Comparison of ENCODE assay signal across 2 cellular contexts in the genomic region with DNA sequence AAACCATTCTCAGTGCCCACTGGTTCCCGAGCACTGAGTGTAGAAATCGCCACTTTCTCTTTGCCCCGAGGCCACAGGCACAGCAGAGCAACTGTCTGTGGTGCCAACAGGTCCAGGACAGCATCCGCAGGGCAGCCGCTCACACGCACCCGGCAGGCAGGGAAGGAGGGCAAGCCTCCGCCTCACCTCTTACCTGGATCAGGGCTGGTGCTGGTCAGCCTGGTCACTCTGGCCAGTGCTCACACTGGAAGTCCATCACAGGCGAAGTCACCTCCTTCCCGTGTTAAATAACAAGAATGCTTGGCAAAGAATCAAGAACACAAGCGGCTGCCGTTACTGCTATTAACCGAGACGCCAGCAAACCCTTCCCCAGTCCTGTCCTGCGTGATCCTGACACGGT.
TF ChIP-seq lines count a peak whose summit lies in the region.

No MANE protein-coding gene starts in this region.

TF ChIP-seq in HCT116, 20 proteins besides CTCF, POLR2A, EP300 and RAD21:
- TF ChIP-seq TCF7L2 (IDR thresholded peaks at IDR 0.05; ENCODE audit: borderline replicate concordance, extremely low read depth, insufficient read depth, insufficient read length) (no peak), JUND (IDR thresholded peaks at IDR 0.05) (no peak), SRF (IDR thresholded peaks at IDR 0.05; ENCODE audit: low read depth) (no peak)

TF ChIP-seq in K562, 482 proteins besides CTCF, POLR2A, EP300 and RAD21 (continues in another document):
- TF ChIP-seq, protein P1, sequence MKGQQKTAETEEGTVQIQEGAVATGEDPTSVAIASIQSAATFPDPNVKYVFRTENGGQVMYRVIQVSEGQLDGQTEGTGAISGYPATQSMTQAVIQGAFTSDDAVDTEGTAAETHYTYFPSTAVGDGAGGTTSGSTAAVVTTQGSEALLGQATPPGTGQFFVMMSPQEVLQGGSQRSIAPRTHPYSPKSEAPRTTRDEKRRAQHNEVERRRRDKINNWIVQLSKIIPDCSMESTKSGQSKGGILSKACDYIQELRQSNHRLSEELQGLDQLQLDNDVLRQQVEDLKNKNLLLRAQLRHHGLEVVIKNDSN (CRISPR knock-in tag; IDR thresholded peaks at IDR 0.05): 0 out of 2 replicates have a peak, but pooled peaks have one; percentile 29
- TF ChIP-seq, protein P2, sequence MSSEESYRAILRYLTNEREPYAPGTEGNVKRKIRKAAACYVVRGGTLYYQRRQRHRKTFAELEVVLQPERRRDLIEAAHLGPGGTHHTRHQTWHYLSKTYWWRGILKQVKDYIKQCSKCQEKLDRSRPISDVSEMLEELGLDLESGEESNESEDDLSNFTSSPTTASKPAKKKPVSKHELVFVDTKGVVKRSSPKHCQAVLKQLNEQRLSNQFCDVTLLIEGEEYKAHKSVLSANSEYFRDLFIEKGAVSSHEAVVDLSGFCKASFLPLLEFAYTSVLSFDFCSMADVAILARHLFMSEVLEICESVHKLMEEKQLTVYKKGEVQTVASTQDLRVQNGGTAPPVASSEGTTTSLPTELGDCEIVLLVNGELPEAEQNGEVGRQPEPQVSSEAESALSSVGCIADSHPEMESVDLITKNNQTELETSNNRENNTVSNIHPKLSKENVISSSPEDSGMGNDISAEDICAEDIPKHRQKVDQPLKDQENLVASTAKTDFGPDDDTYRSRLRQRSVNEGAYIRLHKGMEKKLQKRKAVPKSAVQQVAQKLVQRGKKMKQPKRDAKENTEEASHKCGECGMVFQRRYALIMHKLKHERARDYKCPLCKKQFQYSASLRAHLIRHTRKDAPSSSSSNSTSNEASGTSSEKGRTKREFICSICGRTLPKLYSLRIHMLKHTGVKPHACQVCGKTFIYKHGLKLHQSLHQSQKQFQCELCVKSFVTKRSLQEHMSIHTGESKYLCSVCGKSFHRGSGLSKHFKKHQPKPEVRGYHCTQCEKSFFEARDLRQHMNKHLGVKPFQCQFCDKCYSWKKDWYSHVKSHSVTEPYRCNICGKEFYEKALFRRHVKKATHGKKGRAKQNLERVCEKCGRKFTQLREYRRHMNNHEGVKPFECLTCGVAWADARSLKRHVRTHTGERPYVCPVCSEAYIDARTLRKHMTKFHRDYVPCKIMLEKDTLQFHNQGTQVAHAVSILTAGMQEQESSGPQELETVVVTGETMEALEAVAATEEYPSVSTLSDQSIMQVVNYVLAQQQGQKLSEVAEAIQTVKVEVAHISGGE (CRISPR knock-in tag; IDR thresholded peaks at IDR 0.05): no peak
- TF ChIP-seq, protein P3, sequence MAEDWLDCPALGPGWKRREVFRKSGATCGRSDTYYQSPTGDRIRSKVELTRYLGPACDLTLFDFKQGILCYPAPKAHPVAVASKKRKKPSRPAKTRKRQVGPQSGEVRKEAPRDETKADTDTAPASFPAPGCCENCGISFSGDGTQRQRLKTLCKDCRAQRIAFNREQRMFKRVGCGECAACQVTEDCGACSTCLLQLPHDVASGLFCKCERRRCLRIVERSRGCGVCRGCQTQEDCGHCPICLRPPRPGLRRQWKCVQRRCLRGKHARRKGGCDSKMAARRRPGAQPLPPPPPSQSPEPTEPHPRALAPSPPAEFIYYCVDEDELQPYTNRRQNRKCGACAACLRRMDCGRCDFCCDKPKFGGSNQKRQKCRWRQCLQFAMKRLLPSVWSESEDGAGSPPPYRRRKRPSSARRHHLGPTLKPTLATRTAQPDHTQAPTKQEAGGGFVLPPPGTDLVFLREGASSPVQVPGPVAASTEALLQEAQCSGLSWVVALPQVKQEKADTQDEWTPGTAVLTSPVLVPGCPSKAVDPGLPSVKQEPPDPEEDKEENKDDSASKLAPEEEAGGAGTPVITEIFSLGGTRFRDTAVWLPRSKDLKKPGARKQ (CRISPR knock-in tag; IDR thresholded peaks at IDR 0.05): no peak
- TF ChIP-seq ZNF239 (CRISPR knock-in tag; IDR thresholded peaks at IDR 0.05) (no peak), POLR2G (IDR thresholded peaks at IDR 0.05; ENCODE audit: low read depth, low read length) (peak; percentile 64), ZKSCAN3 (CRISPR knock-in tag; IDR thresholded peaks at IDR 0.05) (no peak), ZNF217 (CRISPR knock-in tag; IDR thresholded peaks at IDR 0.05) (no peak), KDM5B (IDR thresholded peaks at IDR 0.05; ENCODE audit: insufficient replicate concordance, low read depth, low read length) (peak; percentile 48), NRF1 (conservative IDR thresholded peaks at IDR 0.05 in 1 of 2, IDR thresholded peaks at IDR 0.05 in 1 of 2) (no peak), POLR2H (tag; IDR thresholded peaks at IDR 0.05; ENCODE audit: low read depth) (no peak), EGR1 (conservative IDR thresholded peaks at IDR 0.05) (no peak), ZNF583 (CRISPR knock-in tag; IDR thresholded peaks at IDR 0.05) (no peak), ZNF212 (CRISPR knock-in tag; IDR thresholded peaks at IDR 0.05) (no peak), CCAR2 (IDR thresholded peaks at IDR 0.05; ENCODE audit: low read depth, low read length) (no peak), HOXB6 (CRISPR knock-in tag; IDR thresholded peaks at IDR 0.05; ENCODE audit: borderline replicate concordance) (no peak), FOSL1 (tag; conservative IDR thresholded peaks at IDR 0.05) (no peak), POLR2AphosphoS5 (IDR thresholded peaks at IDR 0.05; ENCODE audit: control insufficient read depth, insufficient read depth, low read depth, low read length) (no peak), RBFOX2 (IDR thresholded peaks at IDR 0.05; ENCODE audit: low read depth, low read length) (peak; percentile 59), LARP7 (IDR thresholded peaks at IDR 0.05) (no peak), SREBF2 (CRISPR knock-in tag; IDR thresholded peaks at IDR 0.05) (no peak), TCFL5 (CRISPR knock-in tag; conservative IDR thresholded peaks at IDR 0.05) (no peak), RBM22 (IDR thresholded peaks at IDR 0.05; ENCODE audit: low read depth, low read length, poor library complexity, severe bottlenecking) (no peak), NFE2L1 (tag; IDR thresholded peaks at IDR 0.05; ENCODE audit: borderline replicate concordance, low read depth) (no peak), E2F3 (CRISPR knock-in tag; IDR thresholded peaks at IDR 0.05) (no peak)
- TF ChIP-seq, protein P4, sequence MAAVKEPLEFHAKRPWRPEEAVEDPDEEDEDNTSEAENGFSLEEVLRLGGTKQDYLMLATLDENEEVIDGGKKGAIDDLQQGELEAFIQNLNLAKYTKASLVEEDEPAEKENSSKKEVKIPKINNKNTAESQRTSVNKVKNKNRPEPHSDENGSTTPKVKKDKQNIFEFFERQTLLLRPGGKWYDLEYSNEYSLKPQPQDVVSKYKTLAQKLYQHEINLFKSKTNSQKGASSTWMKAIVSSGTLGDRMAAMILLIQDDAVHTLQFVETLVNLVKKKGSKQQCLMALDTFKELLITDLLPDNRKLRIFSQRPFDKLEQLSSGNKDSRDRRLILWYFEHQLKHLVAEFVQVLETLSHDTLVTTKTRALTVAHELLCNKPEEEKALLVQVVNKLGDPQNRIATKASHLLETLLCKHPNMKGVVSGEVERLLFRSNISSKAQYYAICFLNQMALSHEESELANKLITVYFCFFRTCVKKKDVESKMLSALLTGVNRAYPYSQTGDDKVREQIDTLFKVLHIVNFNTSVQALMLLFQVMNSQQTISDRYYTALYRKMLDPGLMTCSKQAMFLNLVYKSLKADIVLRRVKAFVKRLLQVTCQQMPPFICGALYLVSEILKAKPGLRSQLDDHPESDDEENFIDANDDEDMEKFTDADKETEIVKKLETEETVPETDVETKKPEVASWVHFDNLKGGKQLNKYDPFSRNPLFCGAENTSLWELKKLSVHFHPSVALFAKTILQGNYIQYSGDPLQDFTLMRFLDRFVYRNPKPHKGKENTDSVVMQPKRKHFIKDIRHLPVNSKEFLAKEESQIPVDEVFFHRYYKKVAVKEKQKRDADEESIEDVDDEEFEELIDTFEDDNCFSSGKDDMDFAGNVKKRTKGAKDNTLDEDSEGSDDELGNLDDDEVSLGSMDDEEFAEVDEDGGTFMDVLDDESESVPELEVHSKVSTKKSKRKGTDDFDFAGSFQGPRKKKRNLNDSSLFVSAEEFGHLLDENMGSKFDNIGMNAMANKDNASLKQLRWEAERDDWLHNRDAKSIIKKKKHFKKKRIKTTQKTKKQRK (IDR thresholded peaks at IDR 0.05; ENCODE audit: borderline replicate concordance, low read depth, low read length): no peak
- TF ChIP-seq, protein P5, sequence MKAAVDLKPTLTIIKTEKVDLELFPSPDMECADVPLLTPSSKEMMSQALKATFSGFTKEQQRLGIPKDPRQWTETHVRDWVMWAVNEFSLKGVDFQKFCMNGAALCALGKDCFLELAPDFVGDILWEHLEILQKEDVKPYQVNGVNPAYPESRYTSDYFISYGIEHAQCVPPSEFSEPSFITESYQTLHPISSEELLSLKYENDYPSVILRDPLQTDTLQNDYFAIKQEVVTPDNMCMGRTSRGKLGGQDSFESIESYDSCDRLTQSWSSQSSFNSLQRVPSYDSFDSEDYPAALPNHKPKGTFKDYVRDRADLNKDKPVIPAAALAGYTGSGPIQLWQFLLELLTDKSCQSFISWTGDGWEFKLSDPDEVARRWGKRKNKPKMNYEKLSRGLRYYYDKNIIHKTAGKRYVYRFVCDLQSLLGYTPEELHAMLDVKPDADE (conservative IDR thresholded peaks at IDR 0.05; ENCODE audit: control insufficient read depth, low read depth, low read length): 0 out of 2 replicates have a peak, but pooled peaks have one; percentile 40
- TF ChIP-seq, protein P6, sequence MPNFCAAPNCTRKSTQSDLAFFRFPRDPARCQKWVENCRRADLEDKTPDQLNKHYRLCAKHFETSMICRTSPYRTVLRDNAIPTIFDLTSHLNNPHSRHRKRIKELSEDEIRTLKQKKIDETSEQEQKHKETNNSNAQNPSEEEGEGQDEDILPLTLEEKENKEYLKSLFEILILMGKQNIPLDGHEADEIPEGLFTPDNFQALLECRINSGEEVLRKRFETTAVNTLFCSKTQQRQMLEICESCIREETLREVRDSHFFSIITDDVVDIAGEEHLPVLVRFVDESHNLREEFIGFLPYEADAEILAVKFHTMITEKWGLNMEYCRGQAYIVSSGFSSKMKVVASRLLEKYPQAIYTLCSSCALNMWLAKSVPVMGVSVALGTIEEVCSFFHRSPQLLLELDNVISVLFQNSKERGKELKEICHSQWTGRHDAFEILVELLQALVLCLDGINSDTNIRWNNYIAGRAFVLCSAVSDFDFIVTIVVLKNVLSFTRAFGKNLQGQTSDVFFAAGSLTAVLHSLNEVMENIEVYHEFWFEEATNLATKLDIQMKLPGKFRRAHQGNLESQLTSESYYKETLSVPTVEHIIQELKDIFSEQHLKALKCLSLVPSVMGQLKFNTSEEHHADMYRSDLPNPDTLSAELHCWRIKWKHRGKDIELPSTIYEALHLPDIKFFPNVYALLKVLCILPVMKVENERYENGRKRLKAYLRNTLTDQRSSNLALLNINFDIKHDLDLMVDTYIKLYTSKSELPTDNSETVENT (CRISPR knock-in tag; IDR thresholded peaks at IDR 0.05): peak; percentile 49; the same call in 1 of the 2 replicates
- TF ChIP-seq, protein P7, sequence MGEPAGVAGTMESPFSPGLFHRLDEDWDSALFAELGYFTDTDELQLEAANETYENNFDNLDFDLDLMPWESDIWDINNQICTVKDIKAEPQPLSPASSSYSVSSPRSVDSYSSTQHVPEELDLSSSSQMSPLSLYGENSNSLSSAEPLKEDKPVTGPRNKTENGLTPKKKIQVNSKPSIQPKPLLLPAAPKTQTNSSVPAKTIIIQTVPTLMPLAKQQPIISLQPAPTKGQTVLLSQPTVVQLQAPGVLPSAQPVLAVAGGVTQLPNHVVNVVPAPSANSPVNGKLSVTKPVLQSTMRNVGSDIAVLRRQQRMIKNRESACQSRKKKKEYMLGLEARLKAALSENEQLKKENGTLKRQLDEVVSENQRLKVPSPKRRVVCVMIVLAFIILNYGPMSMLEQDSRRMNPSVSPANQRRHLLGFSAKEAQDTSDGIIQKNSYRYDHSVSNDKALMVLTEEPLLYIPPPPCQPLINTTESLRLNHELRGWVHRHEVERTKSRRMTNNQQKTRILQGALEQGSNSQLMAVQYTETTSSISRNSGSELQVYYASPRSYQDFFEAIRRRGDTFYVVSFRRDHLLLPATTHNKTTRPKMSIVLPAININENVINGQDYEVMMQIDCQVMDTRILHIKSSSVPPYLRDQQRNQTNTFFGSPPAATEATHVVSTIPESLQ (CRISPR knock-in tag; IDR thresholded peaks at IDR 0.05): no peak
- TF ChIP-seq, protein P8, sequence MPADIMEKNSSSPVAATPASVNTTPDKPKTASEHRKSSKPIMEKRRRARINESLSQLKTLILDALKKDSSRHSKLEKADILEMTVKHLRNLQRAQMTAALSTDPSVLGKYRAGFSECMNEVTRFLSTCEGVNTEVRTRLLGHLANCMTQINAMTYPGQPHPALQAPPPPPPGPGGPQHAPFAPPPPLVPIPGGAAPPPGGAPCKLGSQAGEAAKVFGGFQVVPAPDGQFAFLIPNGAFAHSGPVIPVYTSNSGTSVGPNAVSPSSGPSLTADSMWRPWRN (IDR thresholded peaks at IDR 0.05; ENCODE audit: low read depth): no peak
- TF ChIP-seq, protein P9, sequence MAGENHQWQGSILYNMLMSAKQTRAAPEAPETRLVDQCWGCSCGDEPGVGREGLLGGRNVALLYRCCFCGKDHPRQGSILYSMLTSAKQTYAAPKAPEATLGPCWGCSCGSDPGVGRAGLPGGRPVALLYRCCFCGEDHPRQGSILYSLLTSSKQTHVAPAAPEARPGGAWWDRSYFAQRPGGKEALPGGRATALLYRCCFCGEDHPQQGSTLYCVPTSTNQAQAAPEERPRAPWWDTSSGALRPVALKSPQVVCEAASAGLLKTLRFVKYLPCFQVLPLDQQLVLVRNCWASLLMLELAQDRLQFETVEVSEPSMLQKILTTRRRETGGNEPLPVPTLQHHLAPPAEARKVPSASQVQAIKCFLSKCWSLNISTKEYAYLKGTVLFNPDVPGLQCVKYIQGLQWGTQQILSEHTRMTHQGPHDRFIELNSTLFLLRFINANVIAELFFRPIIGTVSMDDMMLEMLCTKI (IDR thresholded peaks at IDR 0.05; ENCODE audit: partially characterized antibody): no peak
- TF ChIP-seq, protein P10, sequence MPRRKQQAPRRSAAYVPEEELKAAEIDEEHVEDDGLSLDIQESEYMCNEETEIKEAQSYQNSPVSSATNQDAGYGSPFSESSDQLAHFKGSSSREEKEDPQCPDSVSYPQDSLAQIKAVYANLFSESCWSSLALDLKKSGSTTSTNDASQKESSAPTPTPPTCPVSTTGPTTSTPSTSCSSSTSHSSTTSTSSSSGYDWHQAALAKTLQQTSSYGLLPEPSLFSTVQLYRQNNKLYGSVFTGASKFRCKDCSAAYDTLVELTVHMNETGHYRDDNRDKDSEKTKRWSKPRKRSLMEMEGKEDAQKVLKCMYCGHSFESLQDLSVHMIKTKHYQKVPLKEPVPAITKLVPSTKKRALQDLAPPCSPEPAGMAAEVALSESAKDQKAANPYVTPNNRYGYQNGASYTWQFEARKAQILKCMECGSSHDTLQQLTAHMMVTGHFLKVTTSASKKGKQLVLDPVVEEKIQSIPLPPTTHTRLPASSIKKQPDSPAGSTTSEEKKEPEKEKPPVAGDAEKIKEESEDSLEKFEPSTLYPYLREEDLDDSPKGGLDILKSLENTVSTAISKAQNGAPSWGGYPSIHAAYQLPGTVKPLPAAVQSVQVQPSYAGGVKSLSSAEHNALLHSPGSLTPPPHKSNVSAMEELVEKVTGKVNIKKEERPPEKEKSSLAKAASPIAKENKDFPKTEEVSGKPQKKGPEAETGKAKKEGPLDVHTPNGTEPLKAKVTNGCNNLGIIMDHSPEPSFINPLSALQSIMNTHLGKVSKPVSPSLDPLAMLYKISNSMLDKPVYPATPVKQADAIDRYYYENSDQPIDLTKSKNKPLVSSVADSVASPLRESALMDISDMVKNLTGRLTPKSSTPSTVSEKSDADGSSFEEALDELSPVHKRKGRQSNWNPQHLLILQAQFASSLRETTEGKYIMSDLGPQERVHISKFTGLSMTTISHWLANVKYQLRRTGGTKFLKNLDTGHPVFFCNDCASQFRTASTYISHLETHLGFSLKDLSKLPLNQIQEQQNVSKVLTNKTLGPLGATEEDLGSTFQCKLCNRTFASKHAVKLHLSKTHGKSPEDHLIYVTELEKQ (CRISPR knock-in tag; IDR thresholded peaks at IDR 0.05): no peak
